15 cellular contexts compared by ENCODE assay signal in genomic region chr3:79003994-79004393, GRCh38.
A peak's percentile ranks its signal among the peaks of the same experiment; 100 is the strongest.
DNase-seq lines count a peak whose midpoint lies in the region; ATAC-seq and TF ChIP-seq lines count a peak whose summit lies in the region.
"Had no signal": no experiment of that assay in that cellular context is flagged by ENCODE, and none has a peak within 500 bp of the region (broad histone marks: within the 10 kb centered on the region; RNA-seq: fewer than 3 reads in every experiment).

No MANE protein-coding gene starts in this region.

- intact Hi-C loops in esophagus squamous epithelium (cut with DNase I), result no loop called here

- no peak overlapping the region for H3K27ac ChIP-seq in AG04450 (ENCODE audit: low read depth, low read length)
- no peak overlapping the region for H3K27ac ChIP-seq in esophagus squamous epithelium
- H3K27ac ChIP-seq: A549; BLaER1 treated with 17β-estradiol and CSF1 and Interleukin-3, amounts not matched to agents 10 nM and 100 nM; GM23248 had no signal

- H3K27me3 ChIP-seq in AG04450 (ENCODE audit: control insufficient read depth, insufficient read depth, low read length) (no peaks in the 10 kb centered on the region), esophagus squamous epithelium (no peaks in the 10 kb centered on the region)
- H3K27me3 ChIP-seq: BLaER1 treated with 17β-estradiol and CSF1 and Interleukin-3, amounts not matched to agents 10 nM and 100 nM had no signal

- no peak overlapping the region for H3K4me3 ChIP-seq in AG04450 (ENCODE audit: low read depth, low read length)
- no peak overlapping the region for H3K4me3 ChIP-seq in esophagus squamous epithelium
- H3K4me3 ChIP-seq: A549; BLaER1 treated with 17β-estradiol and CSF1 and Interleukin-3, amounts not matched to agents 10 nM and 100 nM; GM23248 had no signal

- POLR2A ChIA-PET in AG04450 (lab: Yijun Ruan, JAX), result no interaction called here

- WGBS in esophagus squamous epithelium, 2 donors, result 91 to 96% methylated on average over 1 of the region's 1 CpG

- H3K9me3 Mint-ChIP-seq in chondrocyte (ENCODE audit: low read depth) (peaks cover 3% of the 10 kb centered on the region), glutamatergic neuron (ENCODE audit: unreplicated experiment) (no peaks in the 10 kb centered on the region), progenitor cell of endocrine pancreas (ENCODE audit: low read depth) (peaks cover 6% of the 10 kb centered on the region)
- H3K9me3 Mint-ChIP-seq: CD4-positive, alpha-beta T cell had no signal

- CTCF ChIA-PET in AG04450 (lab: Charles Lee), result interaction anchor here (1.4 kb wide), 1 partner anchor 21 kb away, joined by 3 read pairs; no protein-coding TSS in a partner anchor

- H3K4me1 Mint-ChIP-seq in chondrocyte (ENCODE audit: low read depth), result peaks cover 25% of the 10 kb centered on the region
- H3K4me1 Mint-ChIP-seq in glutamatergic neuron (ENCODE audit: low read depth, unreplicated experiment), result peaks cover 36% of the 10 kb centered on the region
- H3K4me1 Mint-ChIP-seq in progenitor cell of endocrine pancreas (ENCODE audit: low read depth), result peaks cover 12% of the 10 kb centered on the region

- H3K27me3 Mint-ChIP-seq in chondrocyte (ENCODE audit: low read depth), result no peaks in the 10 kb centered on the region
- no peaks in the 10 kb centered on the region for H3K27me3 Mint-ChIP-seq in glutamatergic neuron (ENCODE audit: unreplicated experiment)
- H3K27me3 Mint-ChIP-seq in progenitor cell of endocrine pancreas, result no peaks in the 10 kb centered on the region
- H3K27me3 Mint-ChIP-seq: CD4-positive, alpha-beta T cell had no signal

- H3K4me3 Mint-ChIP-seq in chondrocyte (ENCODE audit: unreplicated experiment), result no peak overlapping the region
- peak overlapping the region; percentile 78 for H3K4me3 Mint-ChIP-seq in glutamatergic neuron (ENCODE audit: unreplicated experiment)
- no peak overlapping the region for H3K4me3 Mint-ChIP-seq in progenitor cell of endocrine pancreas (ENCODE audit: low read depth)
- H3K4me3 Mint-ChIP-seq: CD4-positive, alpha-beta T cell had no signal

- H3K36me3 Mint-ChIP-seq in chondrocyte (ENCODE audit: low read depth) (no peaks in the 10 kb centered on the region), glutamatergic neuron (ENCODE audit: unreplicated experiment) (peaks cover 4% of the 10 kb centered on the region), progenitor cell of endocrine pancreas (ENCODE audit: insufficient read depth) (peaks cover 5% of the 10 kb centered on the region)

- DNase-seq in AG04450 (ENCODE audit: low read depth, low spot score) (no peak), chondrocyte (ENCODE audit: low spot score) (no peak), glutamatergic neuron (no peak), progenitor cell of endocrine pancreas (ENCODE audit: low spot score, unreplicated experiment) (no peak), glomerular visceral epithelial cell (ENCODE audit: extremely low spot score) (no peak), esophagus squamous epithelium (lab: John Stamatoyannopoulos, UW) (no peak)
- DNase-seq: AML-193; Calu3; CD4-positive, alpha-beta T cell; DMS79; GM23248 had no signal

- H3K27ac Mint-ChIP-seq in chondrocyte (ENCODE audit: unreplicated experiment) (no peak overlapping the region), glutamatergic neuron (ENCODE audit: unreplicated experiment) (peak overlapping the region; percentile 39), progenitor cell of endocrine pancreas (no peak overlapping the region)
- H3K27ac Mint-ChIP-seq: CD4-positive, alpha-beta T cell had no signal

- no peaks in the 10 kb centered on the region for H3K36me3 ChIP-seq in esophagus squamous epithelium

- no peaks in the 10 kb centered on the region for H3K9me3 ChIP-seq in AG04450 (ENCODE audit: control insufficient read depth, insufficient read depth, low read length)
- H3K9me3 ChIP-seq in esophagus squamous epithelium, result no peaks in the 10 kb centered on the region

- no peak for ATAC-seq in HG02938 (IDR thresholded peaks at IDR 0.05; ENCODE audit: unreplicated experiment)
- ATAC-seq: A549, HCT116 had no signal

- TF ChIP-seq CTCF in AG04450 (IDR thresholded peaks at IDR 0.05; ENCODE audit: low read depth, low read length), result 0 out of 2 replicates have a peak, but pooled peaks have one; percentile 1
- TF ChIP-seq CTCF in chondrocyte (IDR thresholded peaks at IDR 0.05), result peak; percentile 44
- TF ChIP-seq CTCF in glutamatergic neuron (IDR thresholded peaks at IDR 0.05; ENCODE audit: partially characterized antibody, unreplicated experiment), result peak; percentile 25
- peak; percentile 17 for TF ChIP-seq CTCF in progenitor cell of endocrine pancreas (IDR thresholded peaks at IDR 0.05; ENCODE audit: unreplicated experiment)
- TF ChIP-seq CTCF in esophagus squamous epithelium (IDR thresholded peaks at IDR 0.05), result no peak

- TF ChIP-seq POLR2A in esophagus squamous epithelium (IDR thresholded peaks at IDR 0.05), result no peak

- H3K4me1 ChIP-seq in esophagus squamous epithelium, result peaks cover 0 to 16% (median 0%) of the 10 kb centered on the region in 3 donors
- H3K4me1 ChIP-seq: A549; BLaER1 treated with 17β-estradiol and CSF1 and Interleukin-3, amounts not matched to agents 10 nM and 100 nM had no signal

Comparison
In these comparisons a context has a peak if more than half of its experiments do, and no peak if none do; other contexts are left out.
1. CTCF ChIP-seq: peak in AG04450 (single experiment), chondrocyte (single experiment), glutamatergic neuron (single experiment) and progenitor cell of endocrine pancreas (single experiment); none in esophagus squamous epithelium (0 of 6).